ENCODE assay signal across 11 cellular contexts in the genomic region with DNA sequence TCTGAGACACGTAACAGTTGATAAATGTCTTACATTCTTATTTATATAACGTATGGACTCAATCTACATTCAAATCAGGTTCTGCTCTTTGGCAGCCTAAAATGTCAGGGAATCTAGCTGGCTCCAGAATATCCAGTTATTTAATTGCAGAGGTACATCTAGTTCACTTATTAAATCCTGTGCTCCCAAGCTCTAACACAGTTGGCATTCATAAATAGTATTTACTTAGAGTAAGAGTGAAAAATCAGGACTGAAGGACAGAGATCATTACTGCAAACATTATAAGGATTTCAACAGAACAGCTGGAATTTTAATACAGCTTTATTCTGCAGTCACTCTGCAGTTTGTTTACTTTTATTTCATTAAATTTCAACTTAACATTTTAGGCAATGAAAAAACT. TPM values are rescaled to one million over a fixed set of nuclear protein-coding genes. Genes with fewer than 3 reads are reported as not detected.
DNase-seq lines count a peak whose midpoint lies in the region; ATAC-seq and TF ChIP-seq lines count a peak whose summit lies in the region.
"Not testable (repeated sequence)": the region's sequence is repeated elsewhere in the genome, so short reads cannot be mapped to it uniquely, and the experiment has no call there.
"Had no signal": no experiment of that assay in that cellular context is flagged by ENCODE, and none has a peak within 500 bp of the region (broad histone marks: within the 10 kb centered on the region; RNA-seq: fewer than 3 reads in every experiment).

No MANE protein-coding gene starts in this region.

- H3K4me3 ChIP-seq in PC-3 (ENCODE audit: low read length); right lobe of liver: not testable (repeated sequence)

- H3K9ac ChIP-seq in PC-3 (ENCODE audit: low read length), result not testable (repeated sequence)

- not testable (repeated sequence) for TF ChIP-seq CTCF in PC-3 (conservative IDR thresholded peaks at IDR 0.05; ENCODE audit: low read depth, low read length); right lobe of liver (IDR thresholded peaks at IDR 0.05)

- no CpG with 5 or more reads among the region's 2 CpGs for WGBS in right lobe of liver (ENCODE audit: insufficient coverage, low coverage, low lambda C conversion rate, missing lambda C conversion rate)

- not testable (repeated sequence) for H4K20me1 ChIP-seq in PC-3 (ENCODE audit: low read length)

- POLR2A ChIA-PET in PC-3 (lab: Charles Lee; ENCODE audit: unreplicated experiment), result not testable (repeated sequence)

- H3F3A ChIP-seq in PC-3 (ENCODE audit: low read length, unreplicated experiment), result not testable (repeated sequence)

- not testable (repeated sequence) for H3K9me2 ChIP-seq in PC-3 (replicated peaks; ENCODE audit: low read length)

- DNase-seq in PC-3; left lobe of liver (ENCODE audit: low spot score); right lobe of liver: not testable (repeated sequence)

- not testable (repeated sequence) for H3K36me3 ChIP-seq in PC-3 (ENCODE audit: low read depth, low read length); right lobe of liver

- H2AFZ ChIP-seq in PC-3 (ENCODE audit: low read length), result not testable (repeated sequence)

- not testable (repeated sequence) for H3K4me1 ChIP-seq in PC-3 (ENCODE audit: insufficient read depth, low read length); right lobe of liver

- intact Hi-C loops in PC-3 (cut with micrococcal nuclease); right lobe of liver (cut with DNase I): not testable (repeated sequence)

- BruUV-seq in PC-3 (replicated peaks; lab: Mats Ljungman, UMichigan), result not testable (repeated sequence)

- TF ChIP-seq POLR2A in right lobe of liver (IDR thresholded peaks at IDR 0.05), result not testable (repeated sequence)

- H3K27me3 ChIP-seq in PC-3 (ENCODE audit: low read length); right lobe of liver: not testable (repeated sequence)

- ATAC-seq in PC-3 (peak; percentile 15), left lobe of liver (peak; percentile 94), right lobe of liver (peak; percentile 64 to 83 (median 71))

- H3K9me3 ChIP-seq in PC-3 (ENCODE audit: low read length); right lobe of liver: not testable (repeated sequence)

- not testable (repeated sequence) for H3K27ac ChIP-seq in PC-3 (ENCODE audit: low read length); right lobe of liver

- H3K4me2 ChIP-seq in PC-3 (ENCODE audit: low read length), result not testable (repeated sequence)

- CTCF ChIA-PET in PC-3 (lab: Charles Lee), result not testable (repeated sequence)

- H3K79me2 ChIP-seq in PC-3 (ENCODE audit: low read length), result not testable (repeated sequence)

RNA-seq across cellular contexts. Expression of a gene that starts 7.9 kb away (rescaled TPM):
- total RNA-seq in PC-3 (2014; rRNA removed) (not detected in 2 replicates), left lobe of liver (not detected), right lobe of liver (not detected)
- total RNA-seq: A172; A673; Caco-2; Calu3; CD4-positive, alpha-beta memory T cell; CD4-positive, alpha-beta T cell; CD4-positive, CD25-positive, alpha-beta regulatory T cell; CD8-positive, alpha-beta T cell had no signal

Comparison
In these comparisons a context has a peak if more than half of its experiments do, and no peak if none do; other contexts are left out.
1. ATAC-seq: peak in every context shown above with its lines; median percentile 94 in left lobe of liver; 71 in right lobe of liver; 15 in PC-3.